In the genomic region with DNA sequence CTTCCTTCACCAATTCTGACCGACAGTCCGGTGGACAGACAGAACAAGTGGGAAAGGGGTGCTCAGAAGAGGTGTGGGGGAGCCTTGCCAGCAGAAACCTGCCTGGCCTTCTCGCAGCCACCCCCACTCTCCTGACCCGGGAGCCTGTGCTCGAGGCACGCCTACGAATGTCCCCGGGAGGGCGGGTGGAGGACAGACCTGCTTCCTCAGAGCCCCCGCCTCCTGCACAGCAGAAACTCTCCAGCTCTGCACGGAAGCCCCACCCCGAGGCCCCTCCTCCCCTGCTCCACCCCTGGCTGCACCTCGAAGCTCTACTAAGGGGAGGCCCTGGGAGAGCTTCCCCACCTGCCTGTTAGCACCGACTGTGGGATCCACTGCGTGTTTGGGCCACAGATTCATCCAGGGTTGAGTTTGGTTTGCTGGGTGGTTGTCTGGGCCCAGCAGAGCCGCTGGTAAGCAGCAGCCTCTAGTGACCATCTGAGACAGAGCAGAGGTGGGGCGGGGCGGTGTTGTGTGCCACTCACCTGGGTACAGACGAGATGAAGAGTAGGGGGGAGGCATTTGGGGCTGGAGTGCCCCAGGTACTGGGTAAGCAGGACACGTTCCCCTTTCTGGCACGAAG, we compare ENCODE assay signal across 32 cellular contexts. TPM values are rescaled to one million over a fixed set of nuclear protein-coding genes. Genes with fewer than 3 reads are reported as not detected.
"Had no signal": no experiment of that assay in that cellular context is flagged by ENCODE, and none has a peak within 500 bp of the region (broad histone marks: within the 10 kb centered on the region; RNA-seq: fewer than 3 reads in every experiment).

No MANE protein-coding gene starts in this region.

- H3K9me3 ChIP-seq: adrenal gland, colonic mucosa, right lobe of liver, testis, vagina had no signal

- H3K9ac ChIP-seq: parathyroid adenoma had no signal

- ATAC-seq: activated T-cell treated with anti-CD3 and anti-CD28 coated beads, Interleukin-2, amount 50 U/mL, for 4 hours; right lobe of liver had no signal

- H3K4me3 ChIP-seq: adrenal gland, colonic mucosa, right lobe of liver, testis, vagina had no signal

- H3K4me1 ChIP-seq: parathyroid adenoma had no signal

- H3K27ac ChIP-seq: adrenal gland, colonic mucosa, parathyroid adenoma, right lobe of liver, testis, vagina had no signal

- H2AFZ ChIP-seq: parathyroid adenoma had no signal

- H3K36me3 ChIP-seq: colonic mucosa had no signal

- H3K27me3 ChIP-seq: adrenal gland, colonic mucosa, right lobe of liver, testis, vagina had no signal

- DNase-seq: activated B cell treated with CpG ODN at 0.5 μM for 24 hours; activated CD4-positive, alpha-beta T cell treated with anti-CD3 and anti-CD28 coated beads for 4 hours; activated CD4-positive, alpha-beta T cell treated with anti-CD3 and anti-CD28 coated beads, Interleukin-2, amount 50 U/mL, for 48 hours; activated CD8-positive, alpha-beta memory T cell treated with anti-CD3 and anti-CD28 coated beads, Interleukin-2, amount 50 U/mL, for 48 hours; activated naive CD4-positive, alpha-beta T cell; activated T-cell treated with anti-CD3 and anti-CD28 coated beads, Interleukin-2, amount 50 U/mL, for 4 hours; colonic mucosa; foreskin fibroblast; hypothalamus; mesenchymal stem cell; nephron progenitor cell; right lobe of liver; small intestine; stimulated activated CD4-positive, alpha-beta T cell treated with anti-CD3 and anti-CD28 coated beads, Interleukin-15, amount 100 ng/mL, for 24 hours; stimulated activated CD8-positive, alpha-beta memory T cell treated with anti-CD3 and anti-CD28 coated beads, Interleukin-4, amount 100 ng/mL, for 48 hours; stimulated activated naive CD4-positive, alpha-beta T cell; T1000; testis; trophoblast cell had no signal

RNA-seq across cellular contexts. Expression of gene ADAD2, which starts 10.3 kb away (rescaled TPM):
- total RNA-seq: activated B cell treated with CpG ODN at 0.5 μM for 24 hours; activated T-helper 2 cell treated with anti-CD3 and anti-CD28 coated beads, Interferon-gamma antibody, Interleukin-2, Interleukin-4, amounts not matched to agents 10 μg/mL and 5 μg/mL and 100 μg/mL, durations not matched to agents 14 hours and 24 hours and 36 hours; astrocyte; colonic mucosa; epithelial cell of proximal tubule; fibroblast of lung; mononuclear cell; myocyte; pulmonary artery endothelial cell; vagina had no signal
- polyA plus RNA-seq: fibroblast of lung had no signal

RNA-seq across cellular contexts. Expression of gene DNAAF1, which starts 35.5 kb away (rescaled TPM):
- total RNA-seq: activated B cell treated with CpG ODN at 0.5 μM for 24 hours; activated T-cell treated with anti-CD3 and anti-CD28 coated beads, Interleukin-2, amount 50 U/mL, for 4 hours; epithelial cell of proximal tubule; fibroblast of lung; glomerular endothelial cell; myocyte; vagina had no signal
- polyA plus RNA-seq: fibroblast of lung had no signal

RNA-seq across cellular contexts. Expression of gene KCNG4, which starts 59.2 kb away (rescaled TPM):
- total RNA-seq: activated B cell treated with CpG ODN at 0.5 μM for 24 hours; activated CD8-positive, alpha-beta memory T cell treated with anti-CD3 and anti-CD28 coated beads for 36 hours; activated T-cell treated with anti-CD3 and anti-CD28 coated beads, Interleukin-2, amount 50 U/mL, for 4 hours; activated T-helper 2 cell treated with anti-CD3 and anti-CD28 coated beads, Interferon-gamma antibody, Interleukin-2, Interleukin-4, amounts not matched to agents 10 μg/mL and 5 μg/mL and 100 μg/mL, durations not matched to agents 14 hours and 24 hours and 36 hours; astrocyte; colonic mucosa; epithelial cell of proximal tubule; fibroblast of lung; glomerular endothelial cell; lower leg skin; mononuclear cell; pulmonary artery endothelial cell; right lobe of liver; vagina had no signal
- polyA plus RNA-seq: fibroblast of lung, small intestine had no signal
